ENCODE assay signal across 9 cellular contexts in the genomic region with DNA sequence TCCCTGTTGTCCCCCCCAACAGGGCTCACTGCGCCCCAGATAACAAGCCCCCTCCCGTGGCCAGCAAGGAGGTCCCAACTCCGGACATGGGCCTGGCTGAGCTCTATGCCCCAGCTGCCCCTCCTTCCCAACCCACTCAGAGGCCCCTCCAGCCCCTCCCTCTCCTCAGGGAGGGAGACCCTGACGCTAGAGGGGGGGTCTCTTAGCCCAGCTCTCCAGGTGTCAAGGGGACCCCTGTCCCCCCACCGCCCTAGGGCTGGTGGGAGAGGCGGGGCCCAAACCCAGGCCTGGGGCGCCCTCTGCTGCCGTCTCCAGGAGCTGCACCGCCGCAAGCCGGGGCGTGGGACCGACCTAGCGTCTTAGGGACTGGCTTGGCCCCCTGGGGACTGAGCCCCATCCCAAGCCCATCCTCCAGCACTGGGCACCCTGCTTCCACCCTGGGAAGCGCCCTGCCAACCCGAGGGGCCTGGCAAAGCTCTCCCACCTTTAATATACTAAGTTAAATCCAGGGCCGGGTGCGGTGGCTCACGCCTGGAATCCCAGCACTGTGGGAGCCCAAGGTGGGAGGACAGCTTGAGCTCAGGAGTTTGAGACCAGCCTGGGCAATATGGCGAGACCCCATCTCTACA. TPM values are rescaled to one million over a fixed set of nuclear protein-coding genes. Genes with fewer than 3 reads are reported as not detected.
A peak's percentile ranks its signal among the peaks of the same experiment; 100 is the strongest.
DNase-seq lines count a peak whose midpoint lies in the region; ATAC-seq and TF ChIP-seq lines count a peak whose summit lies in the region.
"Had no signal": no experiment of that assay in that cellular context is flagged by ENCODE, and none has a peak within 500 bp of the region (broad histone marks: within the 10 kb centered on the region; RNA-seq: fewer than 3 reads in every experiment).

No MANE protein-coding gene starts in this region.

- peak overlapping the region; percentile 48 for H3K18ac ChIP-seq in neuronal stem cell (ENCODE audit: low read length)

- peak overlapping the region; percentile 78 for H2AFZ ChIP-seq in neuronal stem cell (ENCODE audit: low read length)

- no peak overlapping the region for H3K9ac ChIP-seq in neuronal stem cell (ENCODE audit: low read depth, low read length, poor library complexity)

- TF ChIP-seq EP300 in upper lobe of left lung (IDR thresholded peaks at IDR 0.05): no peak

- H3K27ac ChIP-seq in neuronal stem cell (replicated peaks; ENCODE audit: low read length) (no peak overlapping the region), upper lobe of left lung (no peak overlapping the region)

- H3K79me1 ChIP-seq in neuronal stem cell (ENCODE audit: low read depth, low read length): no peaks in the 10 kb centered on the region

- no peak overlapping the region for H2BK12ac ChIP-seq in neuronal stem cell (ENCODE audit: low read length)

- TF ChIP-seq CTCF in GM06990 (IDR thresholded peaks at IDR 0.05; ENCODE audit: insufficient read depth, low read length, poor library complexity, severe bottlenecking) (peak; percentile 94), epithelial cell of esophagus (IDR thresholded peaks at IDR 0.05; ENCODE audit: insufficient read depth, low read depth, low read length, missing control alignments) (peak; percentile 80), upper lobe of left lung (IDR thresholded peaks at IDR 0.05) (peak; percentile 90 to 97 (median 94))

- no peaks in the 10 kb centered on the region for H3K36me3 ChIP-seq in GM06990 (ENCODE audit: control insufficient read depth, insufficient read depth, low read length)
- no peaks in the 10 kb centered on the region for H3K36me3 ChIP-seq in neuronal stem cell (replicated peaks in 1 of 2; ENCODE audit: control insufficient read depth in 2 of 2, insufficient read depth in 2 of 2, low read length in 2 of 2)
- H3K36me3 ChIP-seq in upper lobe of left lung: no peaks in the 10 kb centered on the region

- no peak overlapping the region for H3K4ac ChIP-seq in neuronal stem cell (ENCODE audit: low read length)

- H2AK5ac ChIP-seq in neuronal stem cell (ENCODE audit: low read depth, low read length): peak overlapping the region; percentile 99

- H3K27me3 ChIP-seq in GM06990 (replicated peaks; ENCODE audit: control insufficient read depth, insufficient read depth, low read length): no peaks in the 10 kb centered on the region; the same call in 1 of the 2 replicates
- peaks cover 0 to 39% (median 17%) of the 10 kb centered on the region in 3 experiments for H3K27me3 ChIP-seq in neuronal stem cell (ENCODE audit: control insufficient read depth in 3 of 3, insufficient read depth in 3 of 3, low read depth in 1 of 3, low read length in 3 of 3)
- H3K27me3 ChIP-seq in upper lobe of left lung: peaks cover 2 to 41% (median 23%) of the 10 kb centered on the region in 4 donors

- no peak overlapping the region for H2BK15ac ChIP-seq in neuronal stem cell (ENCODE audit: low read length)

- no peak overlapping the region for H3K4me3 ChIP-seq in GM06990 (replicated peaks; ENCODE audit: low read depth, low read length)
- no peak overlapping the region for H3K4me3 ChIP-seq in epithelial cell of esophagus (ENCODE audit: low read length)
- H3K4me3 ChIP-seq in neuronal stem cell (ENCODE audit: low read length in 2 of 2): no peak overlapping the region
- H3K4me3 ChIP-seq in upper lobe of left lung: peak overlapping the region in 1 of 4 donors; percentile 36

- peak overlapping the region; percentile 17 for H2BK120ac ChIP-seq in neuronal stem cell (ENCODE audit: low read depth, low read length)

- DNase-seq in GM06990 (ENCODE audit: extremely low read depth, insufficient read length) (no peak), MV-4-11 (lab: John Stamatoyannopoulos, UW) (peak; percentile 19), epithelial cell of esophagus (ENCODE audit: low read depth) (peak; percentile 42), neuronal stem cell (ENCODE audit: low spot score) (peak; percentile 65), upper lobe of left lung (peak; percentile 70 to 95), SHP77 (lab: John Stamatoyannopoulos, UW) (no peak)
- peak; percentile 47 to 71 (median 69) for DNase-seq in activated CD8-positive, alpha-beta memory T cell treated with anti-CD3 and anti-CD28 coated beads for 48 hours (ENCODE audit: low read depth in 2 of 3, low spot score in 2 of 3)

- peak overlapping the region; percentile 55 for H3K23ac ChIP-seq in neuronal stem cell (ENCODE audit: low read depth, low read length, poor library complexity)

- peak overlapping the region; percentile 18 for H3K4me2 ChIP-seq in neuronal stem cell (ENCODE audit: insufficient read depth, low read length, poor library complexity, severe bottlenecking)

- H3K14ac ChIP-seq in neuronal stem cell (ENCODE audit: low read length): no peak overlapping the region

- H3K9me3 ChIP-seq in neuronal stem cell (replicated peaks in 1 of 2; ENCODE audit: control insufficient read depth in 2 of 2, insufficient read depth in 1 of 2, low read depth in 1 of 2, low read length in 2 of 2) (peaks cover 0 to 4% of the 10 kb centered on the region in 2 donors), upper lobe of left lung (no peaks in the 10 kb centered on the region)

- H4K8ac ChIP-seq in neuronal stem cell (ENCODE audit: low read depth, low read length): no peak overlapping the region

- no peak overlapping the region for H4K91ac ChIP-seq in neuronal stem cell (ENCODE audit: low read depth, low read length, poor library complexity)

- WGBS in neuronal stem cell (ENCODE audit: extremely low coverage in 2 of 2, insufficient read length in 2 of 2, insufficient replicate concordance in 1 of 2), 2 donors: no CpG with 5 or more reads among the region's 20 CpGs
- WGBS in upper lobe of left lung, 2 donors: 17 to 23% methylated on average over 6 to 13 of the region's 20 CpGs

- ATAC-seq in upper lobe of left lung (ENCODE audit: low FRiP score in 2 of 2) (peak; percentile 75 to 81), HG02759 (IDR thresholded peaks at IDR 0.05; ENCODE audit: unreplicated experiment) (no peak)

- no peak for TF ChIP-seq POLR2A in upper lobe of left lung (IDR thresholded peaks at IDR 0.05)

- H3K4me1 ChIP-seq in neuronal stem cell (ENCODE audit: control insufficient read depth in 2 of 2, insufficient read depth in 1 of 2, low read depth in 1 of 2, low read length in 2 of 2) (peaks cover 5 to 8% of the 10 kb centered on the region in 2 donors), upper lobe of left lung (peaks cover 18 to 25% (median 20%) of the 10 kb centered on the region in 4 donors)

- H2BK5ac ChIP-seq in neuronal stem cell (ENCODE audit: low read length): no peak overlapping the region

RNA-seq across cellular contexts. Expression of a gene that starts 1.4 kb away (rescaled TPM):
- polyA plus RNA-seq in neuronal stem cell (2013, experiment 1 of 2): 4.2 TPM
- 3.9 TPM for polyA plus RNA-seq in neuronal stem cell (2013, experiment 2 of 2)
- total RNA-seq in upper lobe of left lung: 10 to 100 TPM in 1 of 6 donors, 1 to 10 TPM in 4, under 1 TPM in 1; 0.06 to 18.9 (median 5.6) TPM

RNA-seq across cellular contexts. Expression of a gene that starts 17.5 kb away (rescaled TPM):
- 42.0 TPM for polyA plus RNA-seq in neuronal stem cell (2013, experiment 1 of 2)
- polyA plus RNA-seq in neuronal stem cell (2013, experiment 2 of 2): 41.4 TPM
- 100 to 1,000 TPM in 1 of 6 donors, 10 to 100 TPM in 5; 29.2 to 122 (median 38.6) TPM for total RNA-seq in upper lobe of left lung

RNA-seq across cellular contexts. Expression of a gene that starts 19.3 kb away (rescaled TPM):
- polyA plus RNA-seq in neuronal stem cell (2013, experiment 1 of 2): 113 TPM
- polyA plus RNA-seq in neuronal stem cell (2013, experiment 2 of 2): 111 TPM
- 100 to 1,000 TPM; 143 to 643 (median 208) TPM for total RNA-seq in upper lobe of left lung

RNA-seq across cellular contexts. Expression of a gene that starts 19.7 kb away (rescaled TPM):
- polyA plus RNA-seq in neuronal stem cell (2013, experiment 1 of 2): not detected
- polyA plus RNA-seq in neuronal stem cell (2013, experiment 2 of 2): not detected
- not detected for total RNA-seq in upper lobe of left lung
- polyA plus RNA-seq: thymus had no signal

RNA-seq across cellular contexts. Expression of a gene that starts 24.8 kb away (rescaled TPM):
- 235 TPM for polyA plus RNA-seq in neuronal stem cell (2013, experiment 1 of 2)
- 243 TPM for polyA plus RNA-seq in neuronal stem cell (2013, experiment 2 of 2)
- 100 to 1,000 TPM in 5 of 6 donors, 10 to 100 TPM in 1; 98.1 to 262 (median 164) TPM for total RNA-seq in upper lobe of left lung

Comparison
In these comparisons a context has a peak if more than half of its experiments do, and no peak if none do; other contexts are left out.
1. DNase-seq: peak in MV-4-11 (single experiment), activated CD8-positive, alpha-beta memory T cell treated with anti-CD3 and anti-CD28 coated beads for 48 hours (3 of 3), epithelial cell of esophagus (single experiment), neuronal stem cell (single experiment) and upper lobe of left lung (2 of 2); none in GM06990 (single experiment) and SHP77 (0 of 2).
2. Peak in every context shown above with its lines, with median percentiles within 50 percentile points of each other: CTCF ChIP-seq.